Comparison of ENCODE assay signal across 15 cellular contexts in the genomic region with DNA sequence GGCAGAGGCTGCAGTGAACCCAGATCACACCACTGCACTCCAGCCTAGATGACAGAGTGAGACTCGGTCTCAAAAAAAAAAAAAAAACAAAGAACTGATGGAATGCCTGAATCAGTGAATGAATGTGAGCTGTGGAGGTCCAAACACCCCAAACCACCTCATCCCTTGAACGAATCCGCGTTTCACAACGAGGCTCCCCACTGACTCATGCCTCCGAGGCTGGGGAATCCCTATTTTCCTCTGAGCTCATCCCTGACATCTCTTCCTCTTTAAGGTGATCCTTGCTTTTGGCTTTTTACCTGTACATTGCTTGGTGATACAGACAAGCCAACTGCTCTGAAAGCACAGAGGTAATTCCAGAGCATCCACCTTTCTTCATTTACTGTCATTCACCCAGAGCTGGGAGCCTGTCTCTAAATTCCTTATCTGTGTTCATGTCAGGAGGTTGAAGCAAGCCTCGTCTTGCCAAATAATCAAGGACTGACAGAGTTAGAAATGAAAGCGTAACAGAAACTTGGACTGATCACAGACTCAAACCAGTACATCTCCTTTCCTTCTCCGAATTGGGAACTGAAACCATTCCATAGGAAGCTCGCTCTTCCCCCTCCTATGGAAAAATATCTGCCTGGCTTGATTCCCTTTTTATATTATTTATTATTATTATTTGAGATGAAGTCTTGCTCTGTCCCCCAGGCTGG. TPM values are rescaled to one million over a fixed set of nuclear protein-coding genes. Genes with fewer than 3 reads are reported as not detected.
"Had no signal": no experiment of that assay in that cellular context is flagged by ENCODE, and none has a peak within 500 bp of the region (broad histone marks: within the 10 kb centered on the region; RNA-seq: fewer than 3 reads in every experiment).

No MANE protein-coding gene starts in this region.

RNA-seq across cellular contexts. Expression of a gene that starts 3.0 kb away (rescaled TPM):
- total RNA-seq: activated CD8-positive, alpha-beta memory T cell treated with anti-CD3 and anti-CD28 coated beads for 36 hours; activated naive CD4-positive, alpha-beta T cell treated with anti-CD3 and anti-CD28 coated beads for 36 hours; activated naive CD8-positive, alpha-beta T cell treated with anti-CD3 and anti-CD28 coated beads for 36 hours; ascending aorta; frontal cortex; osteocyte; progenitor cell of endocrine pancreas; renal cortical epithelial cell had no signal

RNA-seq across cellular contexts. Expression of a gene that starts 10.5 kb away (rescaled TPM):
- total RNA-seq: activated CD4-positive, alpha-beta memory T cell treated with anti-CD3 and anti-CD28 coated beads for 36 hours; activated CD8-positive, alpha-beta memory T cell treated with anti-CD3 and anti-CD28 coated beads for 36 hours; activated naive CD4-positive, alpha-beta T cell treated with anti-CD3 and anti-CD28 coated beads for 36 hours; activated naive CD8-positive, alpha-beta T cell treated with anti-CD3 and anti-CD28 coated beads for 36 hours; esophagus muscularis mucosa; osteocyte; renal cortical epithelial cell; temporal lobe had no signal

RNA-seq across cellular contexts. Expression of a gene that starts 17.0 kb away (rescaled TPM):
- total RNA-seq: ascending aorta; cardiac septum; mononuclear cell; natural killer cell treated with Interleukin-12 subunit alpha and Interleukin-12 subunit beta and Interleukin-15 and Interleukin-18, amount 100 ng/mL, for 72 hours; T-helper 17 cell had no signal
